In the genomic region with DNA sequence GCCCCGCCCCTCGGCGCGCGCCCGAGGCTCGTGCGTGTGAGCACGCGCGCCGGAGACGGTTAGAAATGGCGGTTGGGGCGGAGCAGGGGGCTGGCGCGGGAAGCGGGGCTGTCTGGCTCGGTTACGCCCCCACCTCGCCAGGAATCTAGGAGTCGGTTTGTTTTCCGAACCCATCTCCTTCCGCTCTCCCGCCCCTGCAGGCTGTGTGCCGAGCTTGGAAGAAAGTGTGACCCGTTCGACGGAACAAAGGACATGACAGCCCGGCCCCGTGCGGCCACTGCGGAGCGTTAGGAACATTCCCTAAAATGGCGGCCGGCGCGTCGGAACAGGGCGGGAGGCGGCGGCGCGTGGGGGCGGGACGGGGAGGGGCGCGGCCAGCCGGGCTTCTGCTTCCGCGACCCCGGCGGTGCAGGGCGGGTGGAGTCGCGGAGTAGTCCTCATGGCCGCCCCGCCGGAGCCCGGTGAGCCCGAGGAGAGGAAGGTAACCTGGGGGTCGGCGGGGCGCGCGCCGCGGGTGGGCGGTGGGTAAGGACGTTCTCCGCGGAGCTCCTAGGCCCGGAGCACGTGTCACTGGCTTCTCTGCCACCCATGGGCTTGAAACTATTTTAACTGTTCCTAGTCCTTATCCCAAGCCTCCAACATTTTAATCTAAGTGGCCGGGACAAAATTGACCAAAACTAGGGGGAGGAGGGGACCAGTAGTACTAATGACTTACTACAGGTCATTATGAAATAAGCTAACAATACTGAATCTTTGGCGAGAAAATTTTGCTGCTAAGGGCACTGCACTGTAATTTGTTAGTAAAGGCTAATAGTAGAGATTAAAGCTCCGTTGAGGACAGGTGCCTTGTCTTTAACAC, we compare ENCODE assay signal across 8 cellular contexts. TPM values are rescaled to one million over a fixed set of nuclear protein-coding genes. Genes with fewer than 3 reads are reported as not detected.
DNase-seq lines count a peak whose midpoint lies in the region; ATAC-seq and TF ChIP-seq lines count a peak whose summit lies in the region.

A gene with protein sequence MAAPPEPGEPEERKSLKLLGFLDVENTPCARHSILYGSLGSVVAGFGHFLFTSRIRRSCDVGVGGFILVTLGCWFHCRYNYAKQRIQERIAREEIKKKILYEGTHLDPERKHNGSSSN (plus strand): TSS at position 383 of the 859 bp plus-strand sequence. CDS start 57 bp downstream, at position 440.

- TF ChIP-seq CTCF in liver (IDR thresholded peaks at IDR 0.05; ENCODE audit: low read depth, low read length, missing input control) = no peak

- no peaks in the 10 kb centered on the region for H3K9me3 Mint-ChIP-seq in activated CD4-positive, alpha-beta T cell treated with anti-CD3 and anti-CD28 coated beads, Interleukin-2, amount 10 ng/mL, durations not matched to agents 7 days and 5 days
- no peaks in the 10 kb centered on the region for H3K9me3 Mint-ChIP-seq in dendritic cell treated with granulocyte-macrophage colony-stimulating factor and Interleukin-4, amounts not matched to agents 40 ng/mL and 50 ng/mL, for 4 days

- H3K9me3 ChIP-seq in liver (ENCODE audit: control insufficient read depth in 4 of 4, low read length in 3 of 4) = no peaks in the 10 kb centered on the region

- no peak for TF ChIP-seq RAD21 in liver (IDR thresholded peaks at IDR 0.05)

- POLR2A ChIA-PET in activated CD4-positive, alpha-beta T cell treated with anti-CD3 and anti-CD28 coated beads, Interleukin-2, amount 10 ng/mL, durations not matched to agents 7 days and 5 days (lab: Charles Lee) = interaction anchor here (0.5 to 1.8 kb wide), 7 partner anchors 11 to 1580 kb away, joined by 3 to 9 read pairs (median 4); partner anchors contain the start of genes HNRNPU and SDCCAG8

- peak within 1 kb of the TSS; percentile 97 to 99 for H3K27ac ChIP-seq in liver (ENCODE audit: low read depth in 1 of 2, low read length in 2 of 2)

- WGBS in liver = under 1% methylated on average over 77 of the region's 77 CpGs

- intact Hi-C loops in dendritic cell treated with granulocyte-macrophage colony-stimulating factor and Interleukin-4, amounts not matched to agents 40 ng/mL and 50 ng/mL, for 4 days (cut with micrococcal nuclease) = loop anchor here (1.0 to 10.0 kb wide), 3 partner anchors 29 to 181 kb away; partner anchors contain the start of genes DESI2 and HNRNPU

- H3K4me3 ChIP-seq in liver (ENCODE audit: low read depth in 1 of 3, low read length in 3 of 3) = peak within 1 kb of the TSS; percentile 67 to 97 (median 84)

- peaks cover 0 to 17% (median 9%) of the 10 kb centered on the region in 4 donors for H3K4me1 ChIP-seq in liver (ENCODE audit: control insufficient read depth in 4 of 4, insufficient read depth in 4 of 4, low read length in 3 of 4)

- CTCF ChIA-PET in activated CD4-positive, alpha-beta T cell treated with anti-CD3 and anti-CD28 coated beads, Interleukin-2, amount 10 ng/mL, durations not matched to agents 7 days and 5 days (lab: Charles Lee) = interaction anchor here (0.7 to 10.5 kb wide), 12 partner anchors 9 to 231 kb away, joined by 3 to 76 read pairs (median 5); partner anchors contain the start of gene HNRNPU

- no peaks in the 10 kb centered on the region for H3K27me3 Mint-ChIP-seq in activated CD4-positive, alpha-beta T cell treated with anti-CD3 and anti-CD28 coated beads, Interleukin-2, amount 10 ng/mL, durations not matched to agents 7 days and 5 days
- H3K27me3 Mint-ChIP-seq in dendritic cell treated with granulocyte-macrophage colony-stimulating factor and Interleukin-4, amounts not matched to agents 40 ng/mL and 50 ng/mL, for 4 days = no peaks in the 10 kb centered on the region

- peak within 1 kb of the TSS; percentile 84 for H3K4me3 Mint-ChIP-seq in activated CD4-positive, alpha-beta T cell treated with anti-CD3 and anti-CD28 coated beads, Interleukin-2, amount 10 ng/mL, durations not matched to agents 7 days and 5 days
- H3K4me3 Mint-ChIP-seq in dendritic cell treated with granulocyte-macrophage colony-stimulating factor and Interleukin-4, amounts not matched to agents 40 ng/mL and 50 ng/mL, for 4 days = peak within 1 kb of the TSS; percentile 95

- peaks cover 50% of the 10 kb centered on the region for H3K4me1 Mint-ChIP-seq in activated CD4-positive, alpha-beta T cell treated with anti-CD3 and anti-CD28 coated beads, Interleukin-2, amount 10 ng/mL, durations not matched to agents 7 days and 5 days
- H3K4me1 Mint-ChIP-seq in dendritic cell treated with granulocyte-macrophage colony-stimulating factor and Interleukin-4, amounts not matched to agents 40 ng/mL and 50 ng/mL, for 4 days (ENCODE audit: low read depth) = peaks cover 33% of the 10 kb centered on the region

- H3K27ac Mint-ChIP-seq in activated CD4-positive, alpha-beta T cell treated with anti-CD3 and anti-CD28 coated beads, Interleukin-2, amount 10 ng/mL, durations not matched to agents 7 days and 5 days = peak within 1 kb of the TSS; percentile 100
- peak within 1 kb of the TSS; percentile 99 for H3K27ac Mint-ChIP-seq in dendritic cell treated with granulocyte-macrophage colony-stimulating factor and Interleukin-4, amounts not matched to agents 40 ng/mL and 50 ng/mL, for 4 days

- DNase-seq in Ammon's horn (ENCODE audit: low spot score) (peak; percentile 93), NCI-H510A (lab: John Stamatoyannopoulos, UW) (peak; percentile 84)
- DNase-seq in activated CD4-positive, alpha-beta T cell treated with anti-CD3 and anti-CD28 coated beads, Interleukin-2, amount 10 ng/mL, durations not matched to agents 7 days and 5 days = peak; percentile 87
- peak; percentile 90 for DNase-seq in stimulated activated CD4-positive, alpha-beta T cell treated with anti-CD3 and anti-CD28 coated beads, Interleukin-4, amount 100 ng/mL, for 1 hour

- peaks cover 2 to 7% (median 4%) of the 10 kb centered on the region in 4 donors for H3K36me3 ChIP-seq in liver (ENCODE audit: control insufficient read depth in 4 of 4, insufficient read depth in 3 of 4, low read depth in 1 of 4, low read length in 3 of 4)

- H3K9ac ChIP-seq in liver (ENCODE audit: low read depth in 1 of 2, low read length in 2 of 2) = peak within 1 kb of the TSS; percentile 96 to 99

- ATAC-seq in GM19023 (IDR thresholded peaks at IDR 0.05; ENCODE audit: unreplicated experiment) (peak; percentile 62), HG03280 (IDR thresholded peaks at IDR 0.05; ENCODE audit: unreplicated experiment) (peak; percentile 67)

- no peaks in the 10 kb centered on the region for H3K27me3 ChIP-seq in liver (ENCODE audit: control insufficient read depth in 4 of 4, insufficient read depth in 4 of 4, low read length in 3 of 4)

- peaks cover 39% of the 10 kb centered on the region for H3K36me3 Mint-ChIP-seq in activated CD4-positive, alpha-beta T cell treated with anti-CD3 and anti-CD28 coated beads, Interleukin-2, amount 10 ng/mL, durations not matched to agents 7 days and 5 days (ENCODE audit: low read depth)
- peaks cover 61% of the 10 kb centered on the region for H3K36me3 Mint-ChIP-seq in dendritic cell treated with granulocyte-macrophage colony-stimulating factor and Interleukin-4, amounts not matched to agents 40 ng/mL and 50 ng/mL, for 4 days (ENCODE audit: low read depth)

TF ChIP-seq in liver, 16 proteins besides CTCF, POLR2A, EP300 and RAD21 (continues in another document):
- TF ChIP-seq TAF1 (conservative IDR thresholded peaks at IDR 0.05) (no peak), ATF3 (IDR thresholded peaks at IDR 0.05) (no peak), FOXA1 (IDR thresholded peaks at IDR 0.05) (no peak), YY1 (IDR thresholded peaks at IDR 0.05) (peak; percentile 80), REST (IDR thresholded peaks at IDR 0.05) (no peak), SP1 (IDR thresholded peaks at IDR 0.05) (peak; percentile 6), RXRA (IDR thresholded peaks at IDR 0.05) (no peak), NR2F2 (IDR thresholded peaks at IDR 0.05) (no peak), HNF4G (IDR thresholded peaks at IDR 0.05) (no peak), HNF4A (conservative IDR thresholded peaks at IDR 0.05) (no peak), FOXA2 (IDR thresholded peaks at IDR 0.05) (no peak), GABPA (IDR thresholded peaks at IDR 0.05 in 1 of 2, conservative IDR thresholded peaks at IDR 0.05 in 1 of 2) (peak in 1 of 2 donors; percentile 19)

RNA-seq across cellular contexts. Expression of the gene that starts here (rescaled TPM):
- total RNA-seq in activated CD4-positive, alpha-beta T cell treated with anti-CD3 and anti-CD28 coated beads, Interleukin-2, amount 10 ng/mL, durations not matched to agents 7 days and 5 days = 10 to 100 TPM; 29.8 to 32.9 TPM
- 10 to 100 TPM; 16.7 to 17.1 TPM for total RNA-seq in liver
- 10 to 100 TPM; 20.9 to 45.7 TPM for polyA plus RNA-seq in liver

Comparison
In these comparisons a context has a peak if more than half of its experiments do, and no peak if none do; other contexts are left out.
1. Peak in every context shown above with its lines: DNase-seq, ATAC-seq, H3K4me3 ChIP-seq and H3K27ac ChIP-seq.